8 cellular contexts compared by ENCODE assay signal in the genomic region with DNA sequence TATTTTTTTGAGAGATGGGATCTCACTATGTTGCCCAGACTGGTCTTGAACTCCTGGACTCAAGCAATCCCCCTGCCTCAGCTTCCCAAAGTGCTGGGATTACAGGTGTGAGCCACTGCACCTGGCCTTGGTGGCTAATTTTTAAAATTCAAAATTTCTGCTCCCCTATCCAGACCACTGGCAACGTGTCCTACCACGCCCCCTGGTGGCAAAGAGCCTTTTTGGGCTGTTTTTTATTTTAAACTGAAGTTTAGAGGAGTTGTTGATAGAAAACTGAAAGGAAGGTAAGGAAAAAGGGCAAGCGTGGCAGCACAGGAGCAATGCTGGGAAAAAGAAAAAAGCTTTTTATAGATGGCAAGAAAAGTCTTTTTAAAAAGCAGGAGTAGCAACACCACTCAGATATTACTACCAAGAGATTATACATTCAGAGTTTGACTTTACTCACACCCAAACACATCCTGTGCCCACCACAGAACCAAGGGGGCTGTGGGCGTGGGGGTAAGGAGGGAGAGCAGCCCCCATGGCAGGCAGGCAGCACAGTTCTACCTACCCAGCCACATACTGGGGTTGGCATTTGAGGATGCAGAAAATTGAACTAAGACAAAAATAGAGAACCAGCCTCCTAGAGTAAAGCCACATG. TPM values are rescaled to one million over a fixed set of nuclear protein-coding genes. Genes with fewer than 3 reads are reported as not detected.
DNase-seq lines count a peak whose midpoint lies in the region; ATAC-seq and TF ChIP-seq lines count a peak whose summit lies in the region.

No MANE protein-coding gene starts in this region.

- H3K79me1 ChIP-seq in H9 (ENCODE audit: insufficient read depth, low read depth, low read length, poor library complexity, severe bottlenecking) = no peaks in the 10 kb centered on the region

- no peak overlapping the region for H2BK120ac ChIP-seq in H9 (ENCODE audit: low read depth, low read length, poor library complexity, severe bottlenecking)

- no peak overlapping the region for H4K8ac ChIP-seq in H9 (replicated peaks; ENCODE audit: insufficient read length, low read depth, low read length)

- H3T11ph ChIP-seq in H9 (ENCODE audit: low read length) = no peak overlapping the region

- WGBS in H9 (ENCODE audit: extremely low coverage, insufficient read length, low lambda C conversion rate) = no CpG with 5 or more reads among the region's 4 CpGs
- 15 to 23% (median 22%) methylated on average over 4 of the region's 4 CpGs for WGBS in adrenal gland, 4 donors

- H3K4me3 ChIP-seq in adrenal gland = no peak overlapping the region

- no peaks in the 10 kb centered on the region for H3K79me2 ChIP-seq in H9 (ENCODE audit: insufficient read depth, low read length)

- H3K4me3 Mint-ChIP-seq in H9 = no peak overlapping the region

- no peak overlapping the region for H3K9ac ChIP-seq in H9 (ENCODE audit: extremely low read depth, insufficient read length, low read length)

- H2BK15ac ChIP-seq in H9 (ENCODE audit: low read depth, low read length) = no peak overlapping the region

- H3K4me2 ChIP-seq in H9 (ENCODE audit: insufficient read depth, insufficient read length, low read length) = no peak overlapping the region

- H4K5ac ChIP-seq in H9 (ENCODE audit: insufficient read length, low read depth, low read length) = no peak overlapping the region

- H3K23me2 ChIP-seq in H9 (ENCODE audit: insufficient read length, low read depth, low read length, poor library complexity, severe bottlenecking) = peaks cover 4% of the 10 kb centered on the region

- H3K14ac ChIP-seq in H9 (ENCODE audit: insufficient read depth, low read length) = no peak overlapping the region

- no peaks in the 10 kb centered on the region for H3K9me3 ChIP-seq in H9 (ENCODE audit: control insufficient read depth, low read depth, low read length)
- no peaks in the 10 kb centered on the region for H3K9me3 ChIP-seq in adrenal gland (replicated peaks in 1 of 3)

- H3K9me3 Mint-ChIP-seq in H9 = no peaks in the 10 kb centered on the region

- no peak overlapping the region for H3K23ac ChIP-seq in H9 (ENCODE audit: insufficient read length, low read depth, low read length)

- H3K27me3 Mint-ChIP-seq in H9 (ENCODE audit: low read depth) = peaks cover 2% of the 10 kb centered on the region

- H3K4ac ChIP-seq in H9 (ENCODE audit: low read depth, low read length) = no peak overlapping the region

- H3K4me1 Mint-ChIP-seq in H9 = peaks cover 9 to 11% of the 10 kb centered on the region in 2 experiments

- H3K27ac ChIP-seq in H9 (ENCODE audit: insufficient read length, low read depth, low read length) (no peak overlapping the region), adrenal gland (peak overlapping the region in 3 of 5 donors; percentile 28 to 80 (median 77))

- H3K56ac ChIP-seq in H9 (ENCODE audit: insufficient read length, low read depth, low read length) = no peak overlapping the region

- H2AK5ac ChIP-seq in H9 (ENCODE audit: insufficient read length, low read length) = no peak overlapping the region

- no peak for TF ChIP-seq POLR2A in adrenal gland (IDR thresholded peaks at IDR 0.05)

- H2BK5ac ChIP-seq in H9 (ENCODE audit: insufficient read length, low read length) = no peak overlapping the region

- H2BK20ac ChIP-seq in H9 (ENCODE audit: low read depth, low read length, poor library complexity, severe bottlenecking) = no peak overlapping the region

- H4K20me1 ChIP-seq in H9 (ENCODE audit: control insufficient read depth, insufficient read depth, insufficient read length) = no peaks in the 10 kb centered on the region

- TF ChIP-seq CTCF in H9 (conservative IDR thresholded peaks at IDR 0.05) = peak; percentile 87
- TF ChIP-seq CTCF in adrenal gland (IDR thresholded peaks at IDR 0.05) = peak; percentile 75 to 85 (median 81)

- no peak for ATAC-seq in GM18502 (IDR thresholded peaks at IDR 0.05; ENCODE audit: poor library complexity, unreplicated experiment)

- no peaks in the 10 kb centered on the region for H3K4me1 ChIP-seq in H9 (ENCODE audit: insufficient read depth, low read length)
- H3K4me1 ChIP-seq in adrenal gland (replicated peaks in 1 of 2) = peaks cover 13 to 43% of the 10 kb centered on the region in 2 donors

- 0 out of 7 replicates have a peak overlapping the region, but pooled peaks of 1 of the 3 experiments have one; percentile 28 for H3K27ac Mint-ChIP-seq in H9

- H2BK12ac ChIP-seq in H9 (ENCODE audit: insufficient read length, low read depth, low read length) = no peak overlapping the region

- H3K36me3 ChIP-seq in adrenal gland (replicated peaks in 1 of 2) = peaks cover 0 to 67% of the 10 kb centered on the region in 2 donors

- H4K91ac ChIP-seq in H9 (ENCODE audit: insufficient read length, low read depth, low read length) = no peak overlapping the region

- intact Hi-C loops in adrenal gland (cut with DNase I) = loop anchor here (5.0 to 10.0 kb wide), 3 partner anchors 38 to 160 kb away; a partner anchor contains a TSS

- DNase-seq in AG08396 (ENCODE audit: low spot score) (peak; percentile 52), H9 (peak; percentile 61), T-helper 2 cell (peak; percentile 52 to 68 (median 61)), adrenal gland (peak; percentile 71 to 91 (median 84)), hypothalamus (lab: John Stamatoyannopoulos, UW) (peak in 32 of 51 donors; percentile 4 to 81 (median 42)), SK-N-DZ (ENCODE audit: low spot score) (no peak)
- peak; percentile 57 to 63 for DNase-seq in stimulated activated CD4-positive, alpha-beta T cell treated with anti-CD3 and anti-CD28 coated beads, Interleukin-15, amount 100 ng/mL, for 1 hour (ENCODE audit: low read depth in 1 of 2, low spot score in 1 of 2)

- no peak overlapping the region for H2AFZ ChIP-seq in H9 (ENCODE audit: low read length)

- H3K18ac ChIP-seq in H9 (ENCODE audit: insufficient read length, low read depth, low read length) = no peak overlapping the region

- H3K36me3 Mint-ChIP-seq in H9 (ENCODE audit: insufficient read depth in 1 of 3, low read depth in 3 of 3) = peaks cover 10 to 44% (median 43%) of the 10 kb centered on the region in 3 experiments; a peak in 6 of 7 replicates

- H3K27me3 ChIP-seq in H9 (ENCODE audit: insufficient read depth, low read length) (no peaks in the 10 kb centered on the region; the same call in 1 of the 2 replicates), adrenal gland (no peaks in the 10 kb centered on the region)

RNA-seq across cellular contexts. Expression of a gene that starts 4.2 kb away (rescaled TPM):
- total RNA-seq in H9 (2021) = 28.2 TPM in 2 replicates
- 100 to 1,000 TPM; 200 to 541 (median 356) TPM for total RNA-seq in adrenal gland
- polyA plus RNA-seq in adrenal gland = 100 to 1,000 TPM in 2 of 3 donors, 10 to 100 TPM in 1; 81.5 to 573 (median 167) TPM
- 164 and 175 TPM in 2 replicates for polyA plus RNA-seq in SK-N-DZ (2014; cell fraction: cytosol; rRNA removed)
- 91.7 and 100 TPM in 2 replicates for polyA plus RNA-seq in SK-N-DZ (2014; cell fraction: nucleus; rRNA removed)

RNA-seq across cellular contexts. Expression of a gene that starts 11.5 kb away (rescaled TPM):
- total RNA-seq in H9 (2021) (26.3 and 28.9 TPM in 2 replicates), adrenal gland (100 to 1,000 TPM in 1 of 8 donors, 10 to 100 TPM in 7; 23.5 to 105 (median 36.3) TPM)
- 10 to 100 TPM; 53.7 to 66.9 (median 58.8) TPM for polyA plus RNA-seq in adrenal gland
- polyA plus RNA-seq in SK-N-DZ (2014; cell fraction: cytosol; rRNA removed) = 31.5 and 37.4 TPM in 2 replicates
- polyA plus RNA-seq in SK-N-DZ (2014; cell fraction: nucleus; rRNA removed) = 28.4 and 34.2 TPM in 2 replicates

RNA-seq across cellular contexts. Expression of a gene that starts 11.7 kb away (rescaled TPM):
- total RNA-seq in H9 (2021) (25.6 and 29.9 TPM in 2 replicates), adrenal gland (10 to 100 TPM; 24.6 to 91.5 (median 37.7) TPM)
- 10 to 100 TPM; 48.0 to 84.9 (median 54.5) TPM for polyA plus RNA-seq in adrenal gland
- polyA plus RNA-seq in SK-N-DZ (2014; cell fraction: cytosol; rRNA removed) = 54.4 and 64.0 TPM in 2 replicates
- 69.4 and 78.4 TPM in 2 replicates for polyA plus RNA-seq in SK-N-DZ (2014; cell fraction: nucleus; rRNA removed)

RNA-seq across cellular contexts. Expression of a gene that starts 22.2 kb away (rescaled TPM):
- 578 and 591 TPM in 2 replicates for total RNA-seq in H9 (2021)
- total RNA-seq in adrenal gland = 100 to 1,000 TPM; 115 to 242 (median 212) TPM
- polyA plus RNA-seq in adrenal gland = 100 to 1,000 TPM; 103 to 269 (median 151) TPM
- 618 and 705 TPM in 2 replicates for polyA plus RNA-seq in SK-N-DZ (2014; cell fraction: cytosol; rRNA removed)
- polyA plus RNA-seq in SK-N-DZ (2014; cell fraction: nucleus; rRNA removed) = 1,335 and 1,788 TPM in 2 replicates

RNA-seq across cellular contexts. Expression of a gene that starts 23.0 kb away (rescaled TPM):
- total RNA-seq in H9 (2021) (19.9 and 21.8 TPM in 2 replicates), adrenal gland (10 to 100 TPM; 24.2 to 50.0 (median 31.8) TPM)
- polyA plus RNA-seq in adrenal gland = 10 to 100 TPM in 2 of 3 donors, 1 to 10 TPM in 1; 9.4 to 20.4 (median 11.8) TPM
- 33.1 and 35.2 TPM in 2 replicates for polyA plus RNA-seq in SK-N-DZ (2014; cell fraction: cytosol; rRNA removed)
- polyA plus RNA-seq in SK-N-DZ (2014; cell fraction: nucleus; rRNA removed) = 48.5 and 64.6 TPM in 2 replicates
